In genomic region chr3:52849656-52850055, GRCh38 we compare ENCODE assay signal across 18 cellular contexts. TPM values are rescaled to one million over a fixed set of nuclear protein-coding genes. Genes with fewer than 3 reads are reported as not detected.
"Had no signal": no experiment of that assay in that cellular context is flagged by ENCODE, and none has a peak within 500 bp of the region (broad histone marks: within the 10 kb centered on the region; RNA-seq: fewer than 3 reads in every experiment).

No MANE protein-coding gene starts in this region.

- H3K4me2 ChIP-seq: smooth muscle cell had no signal

- DNase-seq: colonic mucosa; dermis blood vessel endothelial cell; foreskin keratinocyte; hippocampal formation; kidney glomerular epithelial cell; mesendoderm; naive B cell; stimulated activated CD4-positive, alpha-beta T cell treated with anti-CD3 and anti-CD28 coated beads, Interleukin-15, amount 100 ng/mL, for 24 hours; stimulated activated CD4-positive, alpha-beta T cell treated with anti-CD3 and anti-CD28 coated beads, Interleukin-1b, Interleukin-23, amount 100 ng/mL, for 48 hours; stimulated activated CD4-positive, alpha-beta T cell treated with anti-CD3 and anti-CD28 coated beads, Interleukin-4, amount 100 ng/mL, for 24 hours; stimulated activated naive B cell treated with anti-CD40 and anti-IgM and Interleukin-4, amounts not matched to agents 10 μg/mL and 1 μg/mL and 100 μg/mL, for 72 hours; stimulated activated naive CD8-positive, alpha-beta T cell treated with anti-CD3 and anti-CD28 coated beads, Interleukin-15, amount 100 ng/mL, for 72 hours; trophoblast cell had no signal

- H3K36me3 ChIP-seq: colonic mucosa had no signal

- H3K4me1 ChIP-seq: colonic mucosa, foreskin keratinocyte had no signal

- H3K27me3 ChIP-seq: colonic mucosa, foreskin keratinocyte, heart left ventricle, right atrium auricular region had no signal

- ATAC-seq: foreskin keratinocyte; heart left ventricle; stimulated activated naive B cell treated with anti-CD40 and anti-IgM and Interleukin-4, amounts not matched to agents 10 μg/mL and 1 μg/mL and 100 μg/mL, for 72 hours; stimulated activated naive CD8-positive, alpha-beta T cell treated with anti-CD3 and anti-CD28 coated beads, Interleukin-15, amount 100 ng/mL, for 72 hours had no signal

- H3K9me3 ChIP-seq: colonic mucosa, heart left ventricle, right atrium auricular region had no signal

- H3K27ac ChIP-seq: colonic mucosa, foreskin keratinocyte had no signal

- H3K4me3 ChIP-seq: colonic mucosa, heart left ventricle, right atrium auricular region, smooth muscle cell had no signal

RNA-seq across cellular contexts. Expression of gene MUSTN1, which starts 14.8 kb away (rescaled TPM):
- total RNA-seq: dermis blood vessel endothelial cell, epithelial cell of proximal tubule had no signal

RNA-seq across cellular contexts. Expression of gene ITIH4, which starts 19.2 kb away (rescaled TPM):
- total RNA-seq: epithelial cell of proximal tubule had no signal

RNA-seq across cellular contexts. Expression of gene ITIH3, which starts 55.1 kb away (rescaled TPM):
- total RNA-seq: epithelial cell of proximal tubule, foreskin keratinocyte, glomerular endothelial cell, smooth muscle cell had no signal
- polyA plus RNA-seq: foreskin keratinocyte, smooth muscle cell had no signal
